ENCODE assay signal across 9 cellular contexts in genomic region chr21:38993561-38993960, GRCh38.
DNase-seq lines count a peak whose midpoint lies in the region; ATAC-seq and TF ChIP-seq lines count a peak whose summit lies in the region.
"Had no signal": no experiment of that assay in that cellular context is flagged by ENCODE, and none has a peak within 500 bp of the region (broad histone marks: within the 10 kb centered on the region; RNA-seq: fewer than 3 reads in every experiment).

No MANE protein-coding gene starts in this region.

- peak overlapping the region; percentile 86 for H3K27ac ChIP-seq in mammary epithelial cell (ENCODE audit: insufficient read depth, low read depth, low read length)
- H3K27ac ChIP-seq in thymus (ENCODE audit: low read depth): peak overlapping the region; percentile 84
- peak overlapping the region in 4 of 59 donors; percentile 7 to 33 (median 16) for H3K27ac ChIP-seq in dorsolateral prefrontal cortex

- peak; percentile 77 for DNase-seq in HT1080 (ENCODE audit: low read depth)
- DNase-seq in mammary epithelial cell: peak; percentile 92
- DNase-seq in left kidney (ENCODE audit: low read depth, low spot score): peak; percentile 71
- DNase-seq in dorsolateral prefrontal cortex: no peak
- DNase-seq in activated naive CD4-positive, alpha-beta T cell treated with anti-CD3 and anti-CD28 coated beads, Interleukin-2, amount 50 U/mL, for 72 hours (ENCODE audit: low spot score in 2 of 2): no peak
- DNase-seq in activated T-cell treated with anti-CD3 and anti-CD28 coated beads, Interleukin-2, amount 50 U/mL, for 48 hours: no peak
- DNase-seq: head of caudate nucleus, Karpas-422 had no signal

- peak overlapping the region; percentile 66 for H3K4me2 ChIP-seq in mammary epithelial cell (ENCODE audit: insufficient read depth, low read depth, low read length)

- CTCF ChIA-PET in mammary epithelial cell (lab: Charles Lee; ENCODE audit: low non-redundant PET): interaction anchor here (0.6 to 0.9 kb wide), 2 partner anchors 14 to 141 kb away, joined by 3 read pairs; no protein-coding TSS in a partner anchor

- H3K27ac Mint-ChIP-seq in activated naive CD4-positive, alpha-beta T cell treated with anti-CD3 and anti-CD28 coated beads, Interleukin-2, amount 50 U/mL, for 72 hours: no peak overlapping the region

- H3K4me1 ChIP-seq in mammary epithelial cell (ENCODE audit: insufficient read depth, low read length) (peaks cover 40% of the 10 kb centered on the region), thymus (ENCODE audit: control insufficient read depth, insufficient read depth, low read length) (peaks cover 20% of the 10 kb centered on the region)

- H3K79me2 ChIP-seq in mammary epithelial cell (ENCODE audit: insufficient read depth, low read length): no peaks in the 10 kb centered on the region

- TF ChIP-seq CTCF in mammary epithelial cell (conservative IDR thresholded peaks at IDR 0.05 in 1 of 2, IDR thresholded peaks at IDR 0.05 in 1 of 2; ENCODE audit: extremely low read depth in 1 of 2, insufficient read depth in 1 of 2, low read depth in 1 of 2, low read length in 2 of 2) (no peak), dorsolateral prefrontal cortex (IDR thresholded peaks at IDR 0.05 in 54 of 56, conservative IDR thresholded peaks at IDR 0.05 in 2 of 56; ENCODE audit: low read depth in 1 of 56, partially characterized antibody in 56 of 56) (no peak)

- dilution Hi-C loops in mammary epithelial cell (cut with HindIII; ENCODE audit: low sequenced_read_pairs): loop anchor here (5.0 kb wide), 2 partner anchors 34 to 64 kb away; no protein-coding TSS in a partner anchor

- BruUV-seq in mammary epithelial cell (replicated peaks; lab: Mats Ljungman, UMichigan): TSS peak; percentile 37

- H3K9ac ChIP-seq in mammary epithelial cell (ENCODE audit: insufficient read depth, low read length): peak overlapping the region; percentile 41

- no peaks in the 10 kb centered on the region for H3K9me3 Mint-ChIP-seq in activated naive CD4-positive, alpha-beta T cell treated with anti-CD3 and anti-CD28 coated beads, Interleukin-2, amount 50 U/mL, for 72 hours

- H3K27me3 ChIP-seq in mammary epithelial cell (ENCODE audit: insufficient read depth, low read length): no peaks in the 10 kb centered on the region
- H3K27me3 ChIP-seq in thymus (ENCODE audit: control insufficient read depth, insufficient read depth): no peaks in the 10 kb centered on the region
- peaks cover 0 to 9% (median 0%) of the 10 kb centered on the region in 45 donors for H3K27me3 ChIP-seq in dorsolateral prefrontal cortex

- H3K9me3 ChIP-seq in mammary epithelial cell (replicated peaks; ENCODE audit: insufficient read depth, low read length) (no peaks in the 10 kb centered on the region), thymus (ENCODE audit: control insufficient read depth) (no peaks in the 10 kb centered on the region)

- H2AFZ ChIP-seq in mammary epithelial cell (ENCODE audit: low read depth, low read length): peak overlapping the region; percentile 86

- 1% methylated on average over 4 of the region's 4 CpGs for WGBS in mammary epithelial cell (ENCODE audit: low coverage, missing lambda C conversion rate)
- WGBS in thymus: 78% methylated on average over 4 of the region's 4 CpGs

- H4K20me1 ChIP-seq in mammary epithelial cell (ENCODE audit: insufficient read depth, low read length): no peaks in the 10 kb centered on the region

- no peak for ATAC-seq in activated naive CD4-positive, alpha-beta T cell treated with anti-CD3 and anti-CD28 coated beads, Interleukin-2, amount 50 U/mL, for 72 hours

- in situ Hi-C loops in mammary epithelial cell (cut with MboI; ENCODE audit: low sequenced_read_pairs in 2 of 2): no loop called here

- H3K36me3 Mint-ChIP-seq in activated naive CD4-positive, alpha-beta T cell treated with anti-CD3 and anti-CD28 coated beads, Interleukin-2, amount 50 U/mL, for 72 hours: no peaks in the 10 kb centered on the region

- peak overlapping the region in 1 of 3 experiments; percentile 3 for H3K4me3 ChIP-seq in mammary epithelial cell (replicated peaks in 1 of 3; ENCODE audit: insufficient read depth in 1 of 3, low read depth in 2 of 3, low read length in 3 of 3)
- no peak overlapping the region for H3K4me3 ChIP-seq in thymus (ENCODE audit: low read length)
- H3K4me3 ChIP-seq in dorsolateral prefrontal cortex: no peak overlapping the region

- intact Hi-C loops in mammary epithelial cell (cut with micrococcal nuclease) (loop anchor here (1.0 to 5.0 kb wide), 4 partner anchors 27 to 186 kb away; partner anchors contain the start of gene ETS2), dorsolateral prefrontal cortex (cut with DNase I) (no loop called here)

- no peaks in the 10 kb centered on the region for H3K36me3 ChIP-seq in mammary epithelial cell (ENCODE audit: insufficient read depth, low read length)
- no peaks in the 10 kb centered on the region for H3K36me3 ChIP-seq in thymus (ENCODE audit: control insufficient read depth, insufficient read depth)

Comparison
In these comparisons a context has a peak if more than half of its experiments do, and no peak if none do; other contexts are left out.
1. DNase-seq: peak in HT1080 (single experiment), mammary epithelial cell (single experiment) and left kidney (single experiment); none in dorsolateral prefrontal cortex (0 of 10), activated naive CD4-positive, alpha-beta T cell treated with anti-CD3 and anti-CD28 coated beads, Interleukin-2, amount 50 U/mL, for 72 hours (0 of 2) and activated T-cell treated with anti-CD3 and anti-CD28 coated beads, Interleukin-2, amount 50 U/mL, for 48 hours (0 of 2).